Comparison of ENCODE assay signal across 12 cellular contexts in genomic region chr12:113766880-113767878, GRCh38.
DNase-seq lines count a peak whose midpoint lies in the region; ATAC-seq and TF ChIP-seq lines count a peak whose summit lies in the region.
"Had no signal": no experiment of that assay in that cellular context is flagged by ENCODE, and none has a peak within 500 bp of the region (broad histone marks: within the 10 kb centered on the region; RNA-seq: fewer than 3 reads in every experiment).

No MANE protein-coding gene starts in this region.

- H3K4me3 Mint-ChIP-seq in natural killer cell treated with Interleukin-12 subunit alpha and Interleukin-12 subunit beta and Interleukin-15 and Interleukin-18, amount 100 ng/mL, for 72 hours: no peak overlapping the region
- H3K4me3 Mint-ChIP-seq: activated T-cell treated with anti-CD3 and anti-CD28 coated beads, Interleukin-2, amount 50 U/mL, for 4 hours; effector memory CD8-positive, alpha-beta T cell had no signal

- H3K27me3 ChIP-seq in SJCRH30 (no peaks in the 10 kb centered on the region), heart right ventricle (peaks cover 0 to 65% (median 43%) of the 10 kb centered on the region in 7 donors)

- intact Hi-C loops in heart right ventricle (cut with DNase I): no loop called here

- H3K4me1 ChIP-seq in SJCRH30: peaks cover 10% of the 10 kb centered on the region; the same call in 1 of the 2 replicates
- no peaks in the 10 kb centered on the region for H3K4me1 ChIP-seq in heart right ventricle

- peaks cover 18 to 29% of the 10 kb centered on the region in 2 donors for H3K27me3 Mint-ChIP-seq in natural killer cell treated with Interleukin-12 subunit alpha and Interleukin-12 subunit beta and Interleukin-15 and Interleukin-18, amount 100 ng/mL, for 72 hours

- TF ChIP-seq CTCF in heart right ventricle (IDR thresholded peaks at IDR 0.05): no peak

- no peak for ATAC-seq in heart right ventricle
- no peak for ATAC-seq in natural killer cell treated with Interleukin-12 subunit alpha and Interleukin-12 subunit beta and Interleukin-15 and Interleukin-18, amount 100 ng/mL, for 72 hours
- ATAC-seq: activated T-cell treated with anti-CD3 and anti-CD28 coated beads, Interleukin-2, amount 50 U/mL, for 4 hours; effector memory CD8-positive, alpha-beta T cell had no signal

- DNase-seq in NCI-H2107 treated with DMSO at 0.1 percent for 48 hours (lab: John Stamatoyannopoulos, UW; ENCODE audit: unreplicated experiment) (peak; percentile 34), NCI-H2107 (lab: John Stamatoyannopoulos, UW) (no peak), SJCRH30 (peak; percentile 64 to 72), fibroblast of the conjunctiva (ENCODE audit: low read depth) (peak; percentile 18), smooth muscle cell of the brain vasculature (ENCODE audit: low read depth, low spot score) (peak; percentile 18), heart right ventricle (no peak), SIG-M5 treated with dmso at 0.1 percent for 504 hours (lab: John Stamatoyannopoulos, UW; ENCODE audit: unreplicated experiment) (no peak)
- DNase-seq in natural killer cell treated with Interleukin-12 subunit alpha and Interleukin-12 subunit beta and Interleukin-15 and Interleukin-18, amount 100 ng/mL, for 72 hours (ENCODE audit: low spot score): no peak
- DNase-seq: activated T-cell treated with anti-CD3 and anti-CD28 coated beads, Interleukin-2, amount 50 U/mL, for 4 hours; effector memory CD8-positive, alpha-beta T cell; NCI-H1436 had no signal

- no peak overlapping the region for H3K4me3 ChIP-seq in SJCRH30
- H3K4me3 ChIP-seq in heart right ventricle: no peak overlapping the region
- H3K4me3 ChIP-seq: thoracic aorta had no signal

- H3K9me3 ChIP-seq in SJCRH30 (replicated peaks) (no peaks in the 10 kb centered on the region), heart right ventricle (no peaks in the 10 kb centered on the region)
- H3K9me3 ChIP-seq: thoracic aorta had no signal

- H3K27ac ChIP-seq in SJCRH30 (peak overlapping the region; percentile 6; the same call in 1 of the 2 replicates), heart right ventricle (no peak overlapping the region)
- H3K27ac ChIP-seq: thoracic aorta had no signal

- 54 to 61% methylated on average over 10 of the region's 10 CpGs for WGBS in heart right ventricle, 2 donors

- H3K4me1 Mint-ChIP-seq in natural killer cell treated with Interleukin-12 subunit alpha and Interleukin-12 subunit beta and Interleukin-15 and Interleukin-18, amount 100 ng/mL, for 72 hours (ENCODE audit: low read depth in 2 of 2): peaks cover 0 to 3% of the 10 kb centered on the region in 2 donors

- H3K36me3 ChIP-seq in SJCRH30 (no peaks in the 10 kb centered on the region; the same call in 1 of the 2 replicates), heart right ventricle (no peaks in the 10 kb centered on the region)
- H3K36me3 ChIP-seq: thoracic aorta had no signal

- H3K9me3 Mint-ChIP-seq in natural killer cell treated with Interleukin-12 subunit alpha and Interleukin-12 subunit beta and Interleukin-15 and Interleukin-18, amount 100 ng/mL, for 72 hours: no peaks in the 10 kb centered on the region
- H3K9me3 Mint-ChIP-seq: activated T-cell treated with anti-CD3 and anti-CD28 coated beads, Interleukin-2, amount 50 U/mL, for 4 hours had no signal

- no peaks in the 10 kb centered on the region for H3K36me3 Mint-ChIP-seq in natural killer cell treated with Interleukin-12 subunit alpha and Interleukin-12 subunit beta and Interleukin-15 and Interleukin-18, amount 100 ng/mL, for 72 hours

- H3K27ac Mint-ChIP-seq in natural killer cell treated with Interleukin-12 subunit alpha and Interleukin-12 subunit beta and Interleukin-15 and Interleukin-18, amount 100 ng/mL, for 72 hours: no peak overlapping the region
- H3K27ac Mint-ChIP-seq: effector memory CD8-positive, alpha-beta T cell had no signal

Comparison
In these comparisons a context has a peak if more than half of its experiments do, and no peak if none do; other contexts are left out.
1. DNase-seq: peak in NCI-H2107 treated with DMSO at 0.1 percent for 48 hours (single experiment), SJCRH30 (2 of 2), fibroblast of the conjunctiva (single experiment) and smooth muscle cell of the brain vasculature (single experiment); none in NCI-H2107 (single experiment), heart right ventricle (0 of 2), natural killer cell treated with Interleukin-12 subunit alpha and Interleukin-12 subunit beta and Interleukin-15 and Interleukin-18, amount 100 ng/mL, for 72 hours (single experiment) and SIG-M5 treated with dmso at 0.1 percent for 504 hours (single experiment).